In genomic region chr3:62101488-62101887, GRCh38 we compare ENCODE assay signal across 20 cellular contexts.
DNase-seq lines count a peak whose midpoint lies in the region; TF ChIP-seq lines count a peak whose summit lies in the region.
"Had no signal": no experiment of that assay in that cellular context is flagged by ENCODE, and none has a peak within 500 bp of the region (broad histone marks: within the 10 kb centered on the region; RNA-seq: fewer than 3 reads in every experiment).

No MANE protein-coding gene starts in this region.

- H3K36me3 ChIP-seq in left ventricle myocardium inferior (no peaks in the 10 kb centered on the region), tibial artery (no peaks in the 10 kb centered on the region)
- H3K36me3 ChIP-seq: brain microvascular endothelial cell, MG63, SJSA1 had no signal

- TF ChIP-seq CTCF in astrocyte of the cerebellum (IDR thresholded peaks at IDR 0.05; ENCODE audit: low read depth, low read length, missing control alignments), result no peak
- no peak for TF ChIP-seq CTCF in left ventricle myocardium inferior (IDR thresholded peaks at IDR 0.05; ENCODE audit: borderline replicate concordance)
- no peak for TF ChIP-seq CTCF in tibial artery (IDR thresholded peaks at IDR 0.05)

- H3K27ac ChIP-seq in left ventricle myocardium inferior (replicated peaks), result peak overlapping the region; percentile 68
- H3K27ac ChIP-seq in tibial artery, result peak overlapping the region; percentile 64 to 79
- H3K27ac ChIP-seq: brain microvascular endothelial cell, psoas muscle, SJSA1 had no signal

- in situ Hi-C loops in astrocyte of the cerebellum (cut with HindIII; ENCODE audit: low sequenced_read_pairs), result no loop called here

- H3K9me3 ChIP-seq in left ventricle myocardium inferior (replicated peaks) (no peaks in the 10 kb centered on the region), tibial artery (no peaks in the 10 kb centered on the region)
- H3K9me3 ChIP-seq: MG63, psoas muscle, SJSA1 had no signal

- peaks cover 68% of the 10 kb centered on the region for H3K4me1 ChIP-seq in left ventricle myocardium inferior
- H3K4me1 ChIP-seq in tibial artery, result peaks cover 0 to 70% (median 17%) of the 10 kb centered on the region in 4 donors
- H3K4me1 ChIP-seq: SJSA1 had no signal

- H3K27me3 ChIP-seq in left ventricle myocardium inferior (ENCODE audit: low read depth), result no peaks in the 10 kb centered on the region
- no peaks in the 10 kb centered on the region for H3K27me3 ChIP-seq in tibial artery
- H3K27me3 ChIP-seq: brain microvascular endothelial cell, MG63, SJSA1 had no signal

- intact Hi-C loops in left ventricle myocardium inferior (cut with micrococcal nuclease) (no loop called here), tibial artery (cut with DNase I; ENCODE audit: low total_unique reads) (no loop called here)

- no peak overlapping the region for H3K4me3 ChIP-seq in astrocyte of the cerebellum (ENCODE audit: low read depth, low read length)
- no peak overlapping the region for H3K4me3 ChIP-seq in left ventricle myocardium inferior
- no peak overlapping the region for H3K4me3 ChIP-seq in tibial artery
- H3K4me3 ChIP-seq: MG63, psoas muscle, SJSA1 had no signal

- DNase-seq in EH (ENCODE audit: low read depth) (peak; percentile 18), astrocyte of the cerebellum (ENCODE audit: low read depth) (peak; percentile 23), left ventricle myocardium inferior (no peak), tibial artery (no peak), COLO668 (lab: John Stamatoyannopoulos, UW; ENCODE audit: unreplicated experiment) (no peak), NCI-H2107 (lab: John Stamatoyannopoulos, UW) (no peak), NCI-H2171 (lab: John Stamatoyannopoulos, UW) (no peak)
- DNase-seq: activated CD4-positive, alpha-beta T cell treated with anti-CD3 and anti-CD28 coated beads for 1 hour; activated effector memory CD4-positive, alpha-beta T cell treated with anti-CD3 and anti-CD28 coated beads, Interleukin-2, amount 50 U/mL, for 16 hours; brain microvascular endothelial cell; CD4-positive, CD25-positive, alpha-beta regulatory T cell; effector CD8-positive, alpha-beta T cell; GOT3; KBM-7; mesendoderm; MG63; NCI-H1417; NCI-H510A treated with DMSO at 0.1 percent for 48 hours; psoas muscle had no signal

Comparison
In these comparisons a context has a peak if more than half of its experiments do, and no peak if none do; other contexts are left out.
1. DNase-seq: peak in EH (single experiment) and astrocyte of the cerebellum (single experiment); none in left ventricle myocardium inferior (single experiment), tibial artery (0 of 2), COLO668 (single experiment), NCI-H2107 (single experiment) and NCI-H2171 (single experiment).